Comparison of ENCODE assay signal across 8 cellular contexts in genomic region chr5:5494489-5495402, GRCh38.
DNase-seq lines count a peak whose midpoint lies in the region; TF ChIP-seq lines count a peak whose summit lies in the region.

No MANE protein-coding gene starts in this region.

- TF ChIP-seq POLR2A in esophagus muscularis mucosa (IDR thresholded peaks at IDR 0.05; ENCODE audit: low read depth), result no peak

- H3K4me2 ChIP-seq in neural progenitor cell, result peak overlapping the region; percentile 70

- H3K36me3 Mint-ChIP-seq in neural progenitor cell, result no peaks in the 10 kb centered on the region

- peak overlapping the region; percentile 9 to 31 (median 12) for H3K27ac ChIP-seq in esophagus muscularis mucosa (replicated peaks in 1 of 4)
- no peak overlapping the region for H3K27ac ChIP-seq in neural progenitor cell

- in situ Hi-C loops in HAP-1 (cut with MboI; ENCODE audit: low sequenced_read_pairs), result loop anchor here (25.0 kb wide), 2 partner anchors 868 to 1093 kb away; no protein-coding TSS in a partner anchor

- H3K4me1 ChIP-seq in HAP-1, result peaks cover 7% of the 10 kb centered on the region; the same call in 1 of the 2 replicates
- peaks cover 13 to 45% (median 32%) of the 10 kb centered on the region in 4 donors for H3K4me1 ChIP-seq in esophagus muscularis mucosa
- no peaks in the 10 kb centered on the region for H3K4me1 ChIP-seq in neural progenitor cell
- H3K4me1 ChIP-seq in BE2C, result peaks cover 4% of the 10 kb centered on the region

- H3K4me3 ChIP-seq in HAP-1 (no peak overlapping the region), esophagus muscularis mucosa (peak overlapping the region; percentile 39 to 51 (median 42)), neural progenitor cell (peak overlapping the region; percentile 19), BE2C (ENCODE audit: low read depth, low read length) (no peak overlapping the region)

- H3K9ac ChIP-seq in neural progenitor cell, result no peak overlapping the region

- no peaks in the 10 kb centered on the region for H3K27me3 ChIP-seq in HAP-1 (ENCODE audit: low read depth)
- no peaks in the 10 kb centered on the region for H3K27me3 ChIP-seq in esophagus muscularis mucosa
- H3K27me3 ChIP-seq in neural progenitor cell, result peaks cover 42% of the 10 kb centered on the region
- H3K27me3 ChIP-seq in BE2C, result no peaks in the 10 kb centered on the region

- no peak for TF ChIP-seq EP300 in esophagus muscularis mucosa (IDR thresholded peaks at IDR 0.05)

- peaks cover 20% of the 10 kb centered on the region for H3K4me1 Mint-ChIP-seq in neural progenitor cell

- H3K4me3 Mint-ChIP-seq in neural progenitor cell, result no peak overlapping the region

- H3K36me3 ChIP-seq in HAP-1 (replicated peaks) (no peaks in the 10 kb centered on the region), esophagus muscularis mucosa (peaks cover 0 to 13% (median 8%) of the 10 kb centered on the region in 4 donors), neural progenitor cell (no peaks in the 10 kb centered on the region), BE2C (peaks cover under 1% of the 10 kb centered on the region; the same call in 1 of the 2 replicates)

- 26% methylated on average over 23 of the region's 62 CpGs for WGBS in esophagus muscularis mucosa

- H3K9me3 ChIP-seq in HAP-1, result no peaks in the 10 kb centered on the region
- H3K9me3 ChIP-seq in esophagus muscularis mucosa, result no peaks in the 10 kb centered on the region
- H3K9me3 ChIP-seq in neural progenitor cell (ENCODE audit: low read depth), result no peaks in the 10 kb centered on the region
- H3K9me3 ChIP-seq in BE2C, result no peaks in the 10 kb centered on the region

- no peaks in the 10 kb centered on the region for H3K9me3 Mint-ChIP-seq in neural progenitor cell

- DNase-seq in GM03348 (ENCODE audit: low spot score) (peak; percentile 85), HAP-1 (ENCODE audit: low spot score in 2 of 2) (peak; percentile 61 to 91), NCI-H1417 treated with DMSO at 0.1 percent for 48 hours (lab: John Stamatoyannopoulos, UW) (peak; percentile 18), activated T-cell treated with anti-CD3 and anti-CD28 coated beads for 1 hour (ENCODE audit: low read depth) (peak; percentile 78), esophagus muscularis mucosa (ENCODE audit: extremely low spot score) (no peak), neural progenitor cell (ENCODE audit: low spot score) (peak; percentile 94), stromal cell of bone marrow (ENCODE audit: low read depth) (peak; percentile 17), BE2C (no peak)

- intact Hi-C loops in esophagus muscularis mucosa (cut with DNase I), result loop anchor here (5.0 to 10.0 kb wide), 4 partner anchors 170 to 1088 kb away; partner anchors contain the start of gene MED10

- peaks cover 13% of the 10 kb centered on the region for H3K27me3 Mint-ChIP-seq in neural progenitor cell (ENCODE audit: insufficient read depth, low read depth)

- no peak overlapping the region for H3K27ac Mint-ChIP-seq in neural progenitor cell

- TF ChIP-seq CTCF in esophagus muscularis mucosa (IDR thresholded peaks at IDR 0.05), result no peak
- no peak for TF ChIP-seq CTCF in neural progenitor cell (IDR thresholded peaks at IDR 0.05)
- no peak for TF ChIP-seq CTCF in BE2C (IDR thresholded peaks at IDR 0.05; ENCODE audit: low read depth, low read length)

- no peak overlapping the region for H2AFZ ChIP-seq in neural progenitor cell (replicated peaks)

- H4K20me1 ChIP-seq in neural progenitor cell (ENCODE audit: low read depth), result peaks cover 8% of the 10 kb centered on the region

- H3K79me2 ChIP-seq in neural progenitor cell (ENCODE audit: low read depth), result no peaks in the 10 kb centered on the region

- H3F3A ChIP-seq in neural progenitor cell (ENCODE audit: low read depth), result peaks cover 8% of the 10 kb centered on the region

Comparison
In these comparisons a context has a peak if more than half of its experiments do, and no peak if none do; other contexts are left out.
1. DNase-seq: peak in GM03348 (single experiment), HAP-1 (2 of 2), NCI-H1417 treated with DMSO at 0.1 percent for 48 hours (single experiment), activated T-cell treated with anti-CD3 and anti-CD28 coated beads for 1 hour (single experiment), neural progenitor cell (single experiment) and stromal cell of bone marrow (single experiment); none in esophagus muscularis mucosa (single experiment) and BE2C (single experiment).
2. H3K4me3 ChIP-seq: peak in esophagus muscularis mucosa (4 of 4) and neural progenitor cell (single experiment); none in HAP-1 (single experiment) and BE2C (single experiment).